ENCODE assay signal across 8 cellular contexts in the genomic region with DNA sequence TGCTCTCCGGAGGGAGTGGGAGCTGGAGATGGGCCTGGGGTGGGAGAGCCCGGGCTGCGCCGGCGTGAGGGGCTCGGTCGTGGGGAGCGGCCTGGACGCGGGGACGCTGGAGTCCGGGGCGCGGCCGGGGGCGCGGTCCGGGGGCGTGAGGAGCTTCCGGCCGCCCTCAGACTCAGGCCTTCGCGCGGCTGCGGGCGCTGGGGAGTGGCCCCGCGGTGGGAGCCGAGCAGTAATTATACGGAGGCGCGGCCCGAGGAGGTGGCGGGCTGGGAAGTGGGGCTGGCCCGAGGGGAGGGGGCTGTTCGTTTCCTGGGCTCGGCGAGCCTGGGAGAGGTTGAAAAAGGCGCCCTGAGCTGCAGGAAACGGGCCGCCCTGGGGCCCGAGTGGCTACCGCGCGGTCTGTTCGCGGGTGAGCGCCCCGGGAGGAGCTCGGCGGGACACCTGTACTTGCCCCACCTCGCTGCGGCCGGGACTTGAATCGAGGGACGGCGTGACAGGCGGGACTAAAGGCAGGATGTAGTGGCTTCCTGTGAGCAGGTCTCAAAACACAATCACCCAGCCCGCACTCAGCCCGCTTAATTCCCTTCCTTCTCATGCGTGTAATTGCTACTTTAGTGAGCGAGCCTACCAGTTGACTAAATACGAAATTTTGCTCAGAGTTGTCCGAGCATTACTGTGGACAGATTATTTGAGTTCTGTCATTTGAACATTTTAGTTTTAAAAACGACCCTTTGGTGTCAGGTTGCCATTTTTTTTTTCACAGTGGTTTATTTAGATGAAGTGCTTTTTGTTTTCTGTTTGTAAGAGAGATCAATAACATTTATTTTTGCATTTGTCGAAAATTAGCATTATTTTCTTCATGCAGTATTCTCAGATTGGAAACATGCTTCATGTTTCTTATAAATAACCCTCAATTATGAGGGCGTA. TPM values are rescaled to one million over a fixed set of nuclear protein-coding genes. Genes with fewer than 3 reads are reported as not detected.
A peak's percentile ranks its signal among the peaks of the same experiment; 100 is the strongest.
DNase-seq lines count a peak whose midpoint lies in the region; ATAC-seq and TF ChIP-seq lines count a peak whose summit lies in the region.

No MANE protein-coding gene starts in this region.

- TF ChIP-seq POLR2A in upper lobe of left lung (IDR thresholded peaks at IDR 0.05), result peak; percentile 32 to 69 (median 40)

- peaks cover 79% of the 10 kb centered on the region for H3K4me1 Mint-ChIP-seq in activated naive CD4-positive, alpha-beta T cell treated with anti-CD3 and anti-CD28 coated beads, Interleukin-2, amount 50 U/mL, for 24 hours

- H4K91ac ChIP-seq in trophoblast cell (ENCODE audit: low read depth, low read length), result peak overlapping the region; percentile 96

- H3K23ac ChIP-seq in trophoblast cell (ENCODE audit: low read length), result no peak overlapping the region

- no peak for TF ChIP-seq EP300 in SK-N-SH (IDR thresholded peaks at IDR 0.05; ENCODE audit: borderline replicate concordance in 1 of 2, low read depth in 1 of 2, low read length in 1 of 2)
- TF ChIP-seq EP300 in upper lobe of left lung (IDR thresholded peaks at IDR 0.05), result no peak

- H3K27ac Mint-ChIP-seq in activated naive CD4-positive, alpha-beta T cell treated with anti-CD3 and anti-CD28 coated beads, Interleukin-2, amount 50 U/mL, for 24 hours, result peak overlapping the region; percentile 98

- peak; percentile 85 for DNase-seq in GM10266 (ENCODE audit: extremely low spot score)
- DNase-seq in NAMALWA (ENCODE audit: low spot score), result peak; percentile 94
- peak; percentile 85 for DNase-seq in SK-N-SH
- DNase-seq in Right ventricle myocardium inferior (ENCODE audit: missing footprints), result peak; percentile 91
- peak; percentile 89 to 90 for DNase-seq in trophoblast cell
- DNase-seq in upper lobe of left lung, result peak; percentile 94

- H3K18ac ChIP-seq in trophoblast cell (ENCODE audit: low read length), result peak overlapping the region; percentile 95

- intact Hi-C loops in Right ventricle myocardium inferior (cut with DNase I), result no loop called here

- peak overlapping the region; percentile 92 for H3K9ac ChIP-seq in SK-N-SH
- H3K9ac ChIP-seq in trophoblast cell (ENCODE audit: low read length), result peak overlapping the region; percentile 80

- peaks cover 39% of the 10 kb centered on the region for H4K20me1 ChIP-seq in SK-N-SH (ENCODE audit: insufficient read depth)

- H3K4me3 Mint-ChIP-seq in activated naive CD4-positive, alpha-beta T cell treated with anti-CD3 and anti-CD28 coated beads, Interleukin-2, amount 50 U/mL, for 24 hours, result peak overlapping the region; percentile 97

- peak overlapping the region; percentile 96 for H4K8ac ChIP-seq in trophoblast cell (ENCODE audit: low read depth, low read length)

- H2BK12ac ChIP-seq in trophoblast cell (ENCODE audit: low read length), result no peak overlapping the region

- H3K4me2 ChIP-seq in SK-N-SH (peak overlapping the region; percentile 77), trophoblast cell (ENCODE audit: low read length) (peak overlapping the region; percentile 55)

- H2AK5ac ChIP-seq in trophoblast cell (ENCODE audit: low read length), result no peak overlapping the region

- peaks cover 18% of the 10 kb centered on the region for H3K79me1 ChIP-seq in trophoblast cell (ENCODE audit: low read length)

- peaks cover 52% of the 10 kb centered on the region for H3K79me2 ChIP-seq in SK-N-SH (ENCODE audit: insufficient read depth)
- H3K79me2 ChIP-seq in trophoblast cell (ENCODE audit: control insufficient read depth, insufficient read depth, low read length, poor library complexity), result peaks cover 7% of the 10 kb centered on the region

- no peaks in the 10 kb centered on the region for H3K27me3 Mint-ChIP-seq in activated naive CD4-positive, alpha-beta T cell treated with anti-CD3 and anti-CD28 coated beads, Interleukin-2, amount 50 U/mL, for 24 hours

- H3K14ac ChIP-seq in trophoblast cell (ENCODE audit: low read length), result peak overlapping the region; percentile 97

- H3K27me3 ChIP-seq in SK-N-SH (ENCODE audit: insufficient read depth), result no peaks in the 10 kb centered on the region
- no peaks in the 10 kb centered on the region for H3K27me3 ChIP-seq in trophoblast cell (ENCODE audit: insufficient read depth, low read length)
- H3K27me3 ChIP-seq in upper lobe of left lung, result no peaks in the 10 kb centered on the region

- peak overlapping the region; percentile 83 to 87 for H3K27ac ChIP-seq in SK-N-SH (ENCODE audit: low read depth in 2 of 2, low read length in 1 of 2)
- peak overlapping the region; percentile 96 for H3K27ac ChIP-seq in trophoblast cell (ENCODE audit: low read depth, low read length)
- peak overlapping the region; percentile 97 to 99 (median 98) for H3K27ac ChIP-seq in upper lobe of left lung

- H3K4me3 ChIP-seq in SK-N-SH (ENCODE audit: low read depth in 2 of 2, low read length in 1 of 2) (peak overlapping the region; percentile 68 to 80), trophoblast cell (ENCODE audit: low read depth, low read length) (peak overlapping the region; percentile 88), upper lobe of left lung (peak overlapping the region; percentile 50 to 96 (median 82))

- peaks cover 7 to 25% of the 10 kb centered on the region in 2 experiments; a peak in 3 of 4 replicates for H3K4me1 ChIP-seq in SK-N-SH (ENCODE audit: control insufficient read depth in 1 of 2, insufficient read depth in 2 of 2, low read depth in 1 of 2, low read length in 1 of 2)
- H3K4me1 ChIP-seq in trophoblast cell (ENCODE audit: control insufficient read depth in 1 of 2, insufficient read depth in 2 of 2, low read length in 2 of 2), result peaks cover 4 to 7% of the 10 kb centered on the region in 2 experiments
- peaks cover 27 to 45% (median 33%) of the 10 kb centered on the region in 4 donors for H3K4me1 ChIP-seq in upper lobe of left lung

- TF ChIP-seq RAD21 in SK-N-SH (IDR thresholded peaks at IDR 0.05; ENCODE audit: low read length), result no peak

- H2BK5ac ChIP-seq in trophoblast cell (ENCODE audit: low read depth, low read length, poor library complexity), result peak overlapping the region; percentile 96

- peak; percentile 70 for ATAC-seq in HG02571 (IDR thresholded peaks at IDR 0.05; ENCODE audit: unreplicated experiment)
- peak; percentile 64 for ATAC-seq in Right ventricle myocardium inferior
- ATAC-seq in upper lobe of left lung (ENCODE audit: low FRiP score in 2 of 2), result peak; percentile 87 to 91

- H3K36me3 ChIP-seq in SK-N-SH (replicated peaks in 1 of 2; ENCODE audit: control insufficient read depth in 1 of 2, insufficient read depth in 2 of 2, low read length in 1 of 2) (peaks cover 0 to 2% of the 10 kb centered on the region in 2 experiments), trophoblast cell (ENCODE audit: control insufficient read depth in 1 of 2, insufficient read depth in 2 of 2, low read length in 2 of 2) (no peaks in the 10 kb centered on the region), upper lobe of left lung (no peaks in the 10 kb centered on the region)

- POLR2A ChIA-PET in SK-N-SH (lab: Yijun Ruan, JAX), result interaction anchor here (0.6 to 2.5 kb wide), 4 partner anchors 34 to 176 kb away, joined by 3 to 8 read pairs (median 6); no protein-coding TSS in a partner anchor

- 4% methylated on average over 25 of the region's 67 CpGs for WGBS in SK-N-SH (ENCODE audit: low lambda C conversion rate)
- no CpG with 5 or more reads among the region's 67 CpGs for WGBS in trophoblast cell (ENCODE audit: extremely low coverage, insufficient coverage, insufficient read length)
- WGBS in upper lobe of left lung, 2 donors, result 3 to 5% methylated on average over 10 to 19 of the region's 67 CpGs

- H4K12ac ChIP-seq in trophoblast cell (ENCODE audit: low read depth, low read length), result peak overlapping the region; percentile 86

- no peaks in the 10 kb centered on the region for H3K9me3 Mint-ChIP-seq in activated naive CD4-positive, alpha-beta T cell treated with anti-CD3 and anti-CD28 coated beads, Interleukin-2, amount 50 U/mL, for 24 hours

- H2BK120ac ChIP-seq in trophoblast cell (ENCODE audit: insufficient read depth, low read length, poor library complexity), result peak overlapping the region; percentile 86

- H2AFZ ChIP-seq in SK-N-SH (ENCODE audit: low read depth) (peak overlapping the region; percentile 64), trophoblast cell (ENCODE audit: insufficient read depth, low read length, poor library complexity) (peak overlapping the region; percentile 93)

- CTCF ChIA-PET in SK-N-SH (lab: Yijun Ruan, JAX), result interaction anchor here (0.7 to 2.8 kb wide), 7 partner anchors 14 to 176 kb away, joined by 4 to 13 read pairs (median 7); no protein-coding TSS in a partner anchor

- peak overlapping the region; percentile 68 for H3K4ac ChIP-seq in trophoblast cell (ENCODE audit: low read depth, low read length)

- H3K36me3 Mint-ChIP-seq in activated naive CD4-positive, alpha-beta T cell treated with anti-CD3 and anti-CD28 coated beads, Interleukin-2, amount 50 U/mL, for 24 hours, result peaks cover 10% of the 10 kb centered on the region

- no peaks in the 10 kb centered on the region for H3K9me3 ChIP-seq in SK-N-SH
- no peaks in the 10 kb centered on the region for H3K9me3 ChIP-seq in trophoblast cell (ENCODE audit: insufficient read depth, low read depth, low read length)
- no peaks in the 10 kb centered on the region for H3K9me3 ChIP-seq in upper lobe of left lung

- peaks cover 13% of the 10 kb centered on the region for H3F3A ChIP-seq in SK-N-SH (replicated peaks; ENCODE audit: insufficient read depth)

- TF ChIP-seq CTCF in GM10266 (IDR thresholded peaks at IDR 0.05; ENCODE audit: control insufficient read depth, insufficient read depth, low read depth, missing control alignments) (no peak), SK-N-SH (IDR thresholded peaks at IDR 0.05) (no peak), upper lobe of left lung (IDR thresholded peaks at IDR 0.05) (peak in 2 of 6 experiments; percentile 7 to 12)

- no peaks in the 10 kb centered on the region for H3K9me2 ChIP-seq in SK-N-SH

TF ChIP-seq in SK-N-SH, 30 proteins besides CTCF, POLR2A, EP300 and RAD21 (continues in another document):
- TF ChIP-seq, protein P1, sequence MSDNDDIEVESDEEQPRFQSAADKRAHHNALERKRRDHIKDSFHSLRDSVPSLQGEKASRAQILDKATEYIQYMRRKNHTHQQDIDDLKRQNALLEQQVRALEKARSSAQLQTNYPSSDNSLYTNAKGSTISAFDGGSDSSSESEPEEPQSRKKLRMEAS (IDR thresholded peaks at IDR 0.05; ENCODE audit: low read depth), result no peak; the same call in 1 of the 2 replicates
- TF ChIP-seq NRF1 (IDR thresholded peaks at IDR 0.05; ENCODE audit: low read depth, low read length) (0 out of 2 replicates have a peak, but pooled peaks have one; percentile 17), SMC3 (IDR thresholded peaks at IDR 0.05; ENCODE audit: low read depth, low read length) (no peak), TCF12 (IDR thresholded peaks at IDR 0.05) (no peak), GATA2 (CRISPR knock-in tag; IDR thresholded peaks at IDR 0.05) (no peak)

RNA-seq across cellular contexts. Expression of a gene that starts 0.9 kb away (rescaled TPM):
- 2.4 and 3.1 TPM in 2 replicates for polyA plus RNA-seq in SK-N-SH (2012; rRNA removed)
- 3.1 and 3.7 TPM in 2 replicates for polyA plus RNA-seq in SK-N-SH (2012; cell fraction: cytosol; rRNA removed)
- polyA plus RNA-seq in SK-N-SH (2012; cell fraction: nucleus; rRNA removed), result 3.7 and 12.4 TPM in 2 replicates
- 6.4 TPM for total RNA-seq in Right ventricle myocardium inferior
- polyA plus RNA-seq in trophoblast cell (2013), result 10.9 and 11.3 TPM in 2 replicates
- total RNA-seq in upper lobe of left lung, result 10 to 100 TPM; 11.7 to 41.5 (median 21.3) TPM

Comparison
In these comparisons a context has a peak if more than half of its experiments do, and no peak if none do; other contexts are left out.
1. Peak in every context shown above with its lines: DNase-seq, ATAC-seq, H3K4me3 ChIP-seq and H3K27ac ChIP-seq.